ENCODE assay signal across 8 cellular contexts in the genomic region with DNA sequence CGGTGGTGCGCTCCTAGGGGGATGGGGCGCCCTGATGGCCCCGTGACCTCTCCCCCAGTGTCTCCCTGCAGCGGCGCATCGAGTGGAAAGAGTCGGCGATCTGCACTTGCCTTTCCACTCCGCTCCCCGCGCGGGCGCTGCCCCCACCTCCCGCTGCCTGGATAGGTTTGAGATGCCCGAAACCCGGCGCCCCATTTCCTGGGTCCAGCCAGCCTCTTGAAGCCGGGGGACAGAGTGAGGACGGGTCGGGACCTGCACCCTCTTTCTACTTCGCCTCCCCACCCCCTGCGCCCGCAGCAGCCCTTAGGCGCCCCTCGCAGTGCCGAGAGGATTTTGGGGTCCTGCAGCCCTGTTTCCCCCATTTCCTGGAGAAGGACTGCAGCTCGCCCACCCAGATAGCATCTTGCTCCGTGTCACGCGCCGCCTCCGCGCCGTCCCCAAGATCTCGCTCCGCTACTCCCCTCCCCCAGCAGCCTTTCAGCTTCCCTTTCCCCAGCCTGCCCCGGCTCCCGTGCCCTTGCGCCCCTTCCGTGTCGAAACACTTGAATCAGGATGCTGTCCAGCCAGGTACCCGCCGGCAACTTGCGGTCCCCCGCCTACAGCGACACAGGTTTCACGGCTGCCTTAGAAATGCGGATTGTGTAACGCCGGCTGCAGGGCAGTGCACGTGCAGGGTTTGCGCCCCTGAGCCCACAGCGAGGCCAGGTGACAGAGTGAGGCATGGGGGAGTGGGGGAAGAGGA. TPM values are rescaled to one million over a fixed set of nuclear protein-coding genes. Genes with fewer than 3 reads are reported as not detected.
DNase-seq lines count a peak whose midpoint lies in the region; ATAC-seq, FAIRE-seq and TF ChIP-seq lines count a peak whose summit lies in the region.

No MANE protein-coding gene starts in this region.

- H3K27ac Mint-ChIP-seq in activated naive CD4-positive, alpha-beta T cell treated with anti-CD3 and anti-CD28 coated beads, Interleukin-2, amount 10 ng/mL, durations not matched to agents 7 days and 5 days = peak overlapping the region; percentile 58

- CTCF ChIA-PET in activated naive CD4-positive, alpha-beta T cell treated with anti-CD3 and anti-CD28 coated beads, Interleukin-2, amount 10 ng/mL, durations not matched to agents 7 days and 5 days (lab: Charles Lee) = interaction anchor here (1.6 to 3.0 kb wide), 5 partner anchors 59 to 254 kb away, joined by 3 to 14 read pairs (median 4); partner anchors contain the start of genes HTD2, KCTD6 and RPP14

- intact Hi-C loops in Right ventricle myocardium superior (cut with DNase I) = loop anchor here (10.0 kb wide), 1 partner anchor 47 kb away; no protein-coding TSS in a partner anchor
- intact Hi-C loops in pancreas (cut with DNase I) = no loop called here

- H3K27ac ChIP-seq in SJSA1 = no peak overlapping the region
- H3K27ac ChIP-seq in pancreas = peak overlapping the region in 2 of 4 donors; percentile 59 to 70

- H3K27me3 ChIP-seq in SJSA1 (replicated peaks) (no peaks in the 10 kb centered on the region), pancreas (no peaks in the 10 kb centered on the region)

- TF ChIP-seq CTCF in pancreas (IDR thresholded peaks at IDR 0.05) = no peak

- ATAC-seq in HG02943 (IDR thresholded peaks at IDR 0.05; ENCODE audit: low read depth, unreplicated experiment) (peak; percentile 37), Right ventricle myocardium superior (ENCODE audit: poor library complexity) (peak; percentile 75), pancreas (peak; percentile 57 to 72 (median 64))

- peak overlapping the region; percentile 87 for H3K4me3 Mint-ChIP-seq in activated naive CD4-positive, alpha-beta T cell treated with anti-CD3 and anti-CD28 coated beads, Interleukin-2, amount 10 ng/mL, durations not matched to agents 7 days and 5 days

- no peaks in the 10 kb centered on the region for H3K36me3 Mint-ChIP-seq in activated naive CD4-positive, alpha-beta T cell treated with anti-CD3 and anti-CD28 coated beads, Interleukin-2, amount 10 ng/mL, durations not matched to agents 7 days and 5 days

- H3K9me3 ChIP-seq in SJSA1 (replicated peaks) (no peaks in the 10 kb centered on the region), pancreas (no peaks in the 10 kb centered on the region)

- no peaks in the 10 kb centered on the region for H3K9me3 Mint-ChIP-seq in activated naive CD4-positive, alpha-beta T cell treated with anti-CD3 and anti-CD28 coated beads, Interleukin-2, amount 10 ng/mL, durations not matched to agents 7 days and 5 days

- peaks cover 12% of the 10 kb centered on the region for H3K4me1 ChIP-seq in SJSA1 (replicated peaks)
- peaks cover 0 to 5% (median 0%) of the 10 kb centered on the region in 3 donors for H3K4me1 ChIP-seq in pancreas

- FAIRE-seq in pancreas (lab: Jason Lieb, UNC) = no peak

- WGBS in pancreas, 2 donors = 0 to 1% methylated on average over 45 to 54 of the region's 54 CpGs

- peaks cover 15% of the 10 kb centered on the region for H3K4me1 Mint-ChIP-seq in activated naive CD4-positive, alpha-beta T cell treated with anti-CD3 and anti-CD28 coated beads, Interleukin-2, amount 10 ng/mL, durations not matched to agents 7 days and 5 days

- H3K36me3 ChIP-seq in SJSA1 = peaks cover 6% of the 10 kb centered on the region
- no peaks in the 10 kb centered on the region for H3K36me3 ChIP-seq in pancreas

- H3K4me3 ChIP-seq in SJSA1 (peak overlapping the region; percentile 91), pancreas (peak overlapping the region; percentile 70 to 92 (median 84))

- H3K27me3 Mint-ChIP-seq in activated naive CD4-positive, alpha-beta T cell treated with anti-CD3 and anti-CD28 coated beads, Interleukin-2, amount 10 ng/mL, durations not matched to agents 7 days and 5 days = peaks cover 49% of the 10 kb centered on the region

- DNase-seq in NCI-H345 (lab: John Stamatoyannopoulos, UW) (peak; percentile 10), NCI-H345 treated with DMSO at 0.1 percent for 48 hours (lab: John Stamatoyannopoulos, UW; ENCODE audit: unreplicated experiment) (no peak), SJSA1 (ENCODE audit: low read depth in 1 of 2, low spot score in 2 of 2) (peak in 1 of 2 experiments; percentile 50), Right ventricle myocardium superior (peak; percentile 76), pancreas (peak; percentile 35 to 85 (median 56)), ureter (ENCODE audit: low spot score) (peak; percentile 65)
- DNase-seq in activated naive CD4-positive, alpha-beta T cell treated with anti-CD3 and anti-CD28 coated beads, Interleukin-2, amount 10 ng/mL, durations not matched to agents 7 days and 5 days = peak; percentile 80

RNA-seq across cellular contexts. Expression of gene ABHD6, which starts 0.5 kb away (rescaled TPM):
- 3.9 and 6.8 TPM in 2 replicates for total RNA-seq in SJSA1 (2014; rRNA removed; shearing (Covaris generic))
- total RNA-seq in Right ventricle myocardium superior = 8.3 TPM
- total RNA-seq in pancreas = 1 to 10 TPM in 4 of 6 donors, under 1 TPM in 2; 0.69 to 4.6 (median 2.0) TPM
- polyA plus RNA-seq in pancreas = 1 to 10 TPM; 2.1 to 5.5 TPM
- total RNA-seq in ureter = 8.3 TPM

RNA-seq across cellular contexts. Expression of gene DNASE1L3, which starts 27.3 kb away (rescaled TPM):
- not detected in 2 replicates for total RNA-seq in SJSA1 (2014; rRNA removed; shearing (Covaris generic))
- total RNA-seq in Right ventricle myocardium superior (3.7 TPM), pancreas (under 1 TPM in 4 of 6 donors, not detected in 2; 0.20 to 0.37 (median 0.28) TPM), ureter (6.1 TPM)
- under 1 TPM; 0.38 to 0.49 TPM for polyA plus RNA-seq in pancreas
